16 cellular contexts compared by ENCODE assay signal in the genomic region with DNA sequence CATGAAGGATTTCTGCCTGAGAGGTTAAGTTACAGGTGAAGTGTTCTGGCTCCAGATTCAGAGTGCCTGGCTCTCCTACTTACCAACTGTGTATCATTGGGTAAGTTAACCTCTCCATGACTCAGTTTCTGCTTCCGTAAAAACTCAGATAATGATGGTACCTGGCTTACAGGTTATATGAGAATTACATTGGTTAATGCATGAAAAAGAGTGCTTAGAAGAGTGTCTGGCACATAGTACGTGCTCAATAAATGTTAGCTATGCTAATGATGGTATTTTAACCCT. TPM values are rescaled to one million over a fixed set of nuclear protein-coding genes. Genes with fewer than 3 reads are reported as not detected.
DNase-seq lines count a peak whose midpoint lies in the region; ATAC-seq and TF ChIP-seq lines count a peak whose summit lies in the region.
"Had no signal": no experiment of that assay in that cellular context is flagged by ENCODE, and none has a peak within 500 bp of the region (broad histone marks: within the 10 kb centered on the region; RNA-seq: fewer than 3 reads in every experiment).

No MANE protein-coding gene starts in this region.

- no peak overlapping the region for H3K4me2 ChIP-seq in hepatocyte
- H3K4me2 ChIP-seq: BLaER1 had no signal

- H2AFZ ChIP-seq in hepatocyte, result no peak overlapping the region
- H2AFZ ChIP-seq: GM23248 had no signal

- no peak for TF ChIP-seq EP300 in upper lobe of left lung (IDR thresholded peaks at IDR 0.05)

- H3K27me3 ChIP-seq in left ventricle myocardium inferior (ENCODE audit: low read depth) (peaks cover 9% of the 10 kb centered on the region), hepatocyte (no peaks in the 10 kb centered on the region), upper lobe of left lung (no peaks in the 10 kb centered on the region)
- H3K27me3 ChIP-seq: BLaER1 had no signal

- peaks cover 41% of the 10 kb centered on the region for H3K4me1 ChIP-seq in left ventricle myocardium inferior
- peaks cover 7% of the 10 kb centered on the region for H3K4me1 ChIP-seq in hepatocyte (ENCODE audit: insufficient read depth)
- H3K4me1 ChIP-seq in upper lobe of left lung, result peaks cover 26 to 40% (median 32%) of the 10 kb centered on the region in 4 donors

- TF ChIP-seq CTCF in left ventricle myocardium inferior (IDR thresholded peaks at IDR 0.05; ENCODE audit: borderline replicate concordance) (no peak), epithelial cell of esophagus (IDR thresholded peaks at IDR 0.05; ENCODE audit: insufficient read depth, low read depth, low read length, missing control alignments) (no peak), hepatocyte (IDR thresholded peaks at IDR 0.05; ENCODE audit: poor library complexity) (no peak), upper lobe of left lung (IDR thresholded peaks at IDR 0.05) (no peak)

- no peak for ATAC-seq in Right ventricle myocardium inferior
- ATAC-seq in SK-N-SH treated with all-trans-retinoic acid at 6 μM for 48 hours, result no peak
- no peak for ATAC-seq in upper lobe of left lung (ENCODE audit: low FRiP score in 2 of 2)
- ATAC-seq: HCT116 had no signal

- no peaks in the 10 kb centered on the region for H4K20me1 ChIP-seq in hepatocyte (ENCODE audit: insufficient read depth, poor library complexity, severe bottlenecking)
- H4K20me1 ChIP-seq: BLaER1 had no signal

- DNase-seq in left ventricle myocardium inferior (no peak), Right ventricle myocardium inferior (ENCODE audit: missing footprints) (no peak), epithelial cell of esophagus (ENCODE audit: low read depth) (peak; percentile 76), hepatocyte (ENCODE audit: low spot score) (no peak), upper lobe of left lung (no peak)
- no peak for DNase-seq in activated CD4-positive, CD25-positive, alpha-beta regulatory T cell treated with anti-CD3 and anti-CD28 coated beads, Interleukin-2, amount 50 U/mL, for 72 hours
- DNase-seq: 8988T; AML-193; CD4-positive, CD25-positive, alpha-beta regulatory T cell; DMS 273 treated with DMSO at 0.1 percent for 48 hours had no signal

- H3K27ac ChIP-seq in left ventricle myocardium inferior (replicated peaks) (peak overlapping the region; percentile 45), hepatocyte (peak overlapping the region; percentile 51), upper lobe of left lung (no peak overlapping the region)
- H3K27ac ChIP-seq: BLaER1, GM23248 had no signal

- H3K36me3 ChIP-seq in left ventricle myocardium inferior (no peaks in the 10 kb centered on the region), hepatocyte (replicated peaks; ENCODE audit: insufficient read depth, low read depth) (no peaks in the 10 kb centered on the region), upper lobe of left lung (no peaks in the 10 kb centered on the region)
- H3K36me3 ChIP-seq: BLaER1 had no signal

- no peaks in the 10 kb centered on the region for H3K9me2 ChIP-seq in hepatocyte (replicated peaks; ENCODE audit: insufficient read depth)

- no peak overlapping the region for H3K4me3 ChIP-seq in left ventricle myocardium inferior
- H3K4me3 ChIP-seq in epithelial cell of esophagus (ENCODE audit: low read length), result no peak overlapping the region
- H3K4me3 ChIP-seq in hepatocyte, result no peak overlapping the region
- H3K4me3 ChIP-seq in upper lobe of left lung, result no peak overlapping the region
- H3K4me3 ChIP-seq: BLaER1, GM23248 had no signal

- no peaks in the 10 kb centered on the region for H3K79me2 ChIP-seq in hepatocyte

- H3K9me3 ChIP-seq in left ventricle myocardium inferior (replicated peaks), result no peaks in the 10 kb centered on the region
- no peaks in the 10 kb centered on the region for H3K9me3 ChIP-seq in hepatocyte (ENCODE audit: low read depth)
- H3K9me3 ChIP-seq in upper lobe of left lung, result no peaks in the 10 kb centered on the region
- H3K9me3 ChIP-seq: BLaER1 had no signal

- intact Hi-C loops in left ventricle myocardium inferior (cut with micrococcal nuclease), result no loop called here
- intact Hi-C loops in Right ventricle myocardium inferior (cut with DNase I), result loop anchor here (5.0 kb wide), 1 partner anchor 51 kb away; no protein-coding TSS in a partner anchor

- WGBS in hepatocyte (ENCODE audit: low lambda C conversion rate, missing lambda C conversion rate), result 89% methylated on average over 2 of the region's 2 CpGs
- 72 to 82% methylated on average over 2 of the region's 2 CpGs for WGBS in upper lobe of left lung, 2 donors

- no peak for TF ChIP-seq POLR2A in upper lobe of left lung (IDR thresholded peaks at IDR 0.05)

TF ChIP-seq in SK-N-SH treated with all-trans-retinoic acid at 6 μM for 48 hours, 23 proteins besides CTCF, POLR2A, EP300 and RAD21 (continues in another document):
- TF ChIP-seq GLIS3 (CRISPR knock-in tag; IDR thresholded peaks at IDR 0.05) (no peak), ISL1 (CRISPR knock-in tag; IDR thresholded peaks at IDR 0.05) (no peak), OSR1 (CRISPR knock-in tag; IDR thresholded peaks at IDR 0.05) (no peak), ZNF70 (CRISPR knock-in tag; IDR thresholded peaks at IDR 0.05) (no peak), ZNF565 (CRISPR knock-in tag; conservative IDR thresholded peaks at IDR 0.05; ENCODE audit: low read depth) (no peak), ZNF8 (CRISPR knock-in tag; IDR thresholded peaks at IDR 0.05) (no peak), TCF4 (CRISPR knock-in tag; IDR thresholded peaks at IDR 0.05; ENCODE audit: borderline replicate concordance) (no peak), SNAI2 (CRISPR knock-in tag; IDR thresholded peaks at IDR 0.05) (no peak), CSDC2 (CRISPR knock-in tag; IDR thresholded peaks at IDR 0.05) (no peak), POU6F1 (CRISPR knock-in tag; IDR thresholded peaks at IDR 0.05; ENCODE audit: borderline replicate concordance, low read depth) (no peak), PPARA (CRISPR knock-in tag; IDR thresholded peaks at IDR 0.05; ENCODE audit: borderline replicate concordance) (no peak)
- TF ChIP-seq, protein P1, sequence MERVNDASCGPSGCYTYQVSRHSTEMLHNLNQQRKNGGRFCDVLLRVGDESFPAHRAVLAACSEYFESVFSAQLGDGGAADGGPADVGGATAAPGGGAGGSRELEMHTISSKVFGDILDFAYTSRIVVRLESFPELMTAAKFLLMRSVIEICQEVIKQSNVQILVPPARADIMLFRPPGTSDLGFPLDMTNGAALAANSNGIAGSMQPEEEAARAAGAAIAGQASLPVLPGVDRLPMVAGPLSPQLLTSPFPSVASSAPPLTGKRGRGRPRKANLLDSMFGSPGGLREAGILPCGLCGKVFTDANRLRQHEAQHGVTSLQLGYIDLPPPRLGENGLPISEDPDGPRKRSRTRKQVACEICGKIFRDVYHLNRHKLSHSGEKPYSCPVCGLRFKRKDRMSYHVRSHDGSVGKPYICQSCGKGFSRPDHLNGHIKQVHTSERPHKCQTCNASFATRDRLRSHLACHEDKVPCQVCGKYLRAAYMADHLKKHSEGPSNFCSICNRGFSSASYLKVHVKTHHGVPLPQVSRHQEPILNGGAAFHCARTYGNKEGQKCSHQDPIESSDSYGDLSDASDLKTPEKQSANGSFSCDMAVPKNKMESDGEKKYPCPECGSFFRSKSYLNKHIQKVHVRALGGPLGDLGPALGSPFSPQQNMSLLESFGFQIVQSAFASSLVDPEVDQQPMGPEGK (CRISPR knock-in tag; IDR thresholded peaks at IDR 0.05; ENCODE audit: borderline replicate concordance), result no peak
- TF ChIP-seq, protein P2, sequence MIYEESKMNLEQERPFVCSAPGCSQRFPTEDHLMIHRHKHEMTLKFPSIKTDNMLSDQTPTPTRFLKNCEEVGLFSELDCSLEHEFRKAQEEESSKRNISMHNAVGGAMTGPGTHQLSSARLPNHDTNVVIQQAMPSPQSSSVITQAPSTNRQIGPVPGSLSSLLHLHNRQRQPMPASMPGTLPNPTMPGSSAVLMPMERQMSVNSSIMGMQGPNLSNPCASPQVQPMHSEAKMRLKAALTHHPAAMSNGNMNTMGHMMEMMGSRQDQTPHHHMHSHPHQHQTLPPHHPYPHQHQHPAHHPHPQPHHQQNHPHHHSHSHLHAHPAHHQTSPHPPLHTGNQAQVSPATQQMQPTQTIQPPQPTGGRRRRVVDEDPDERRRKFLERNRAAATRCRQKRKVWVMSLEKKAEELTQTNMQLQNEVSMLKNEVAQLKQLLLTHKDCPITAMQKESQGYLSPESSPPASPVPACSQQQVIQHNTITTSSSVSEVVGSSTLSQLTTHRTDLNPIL (CRISPR knock-in tag; IDR thresholded peaks at IDR 0.05; ENCODE audit: low read depth), result no peak
- TF ChIP-seq, protein P3, sequence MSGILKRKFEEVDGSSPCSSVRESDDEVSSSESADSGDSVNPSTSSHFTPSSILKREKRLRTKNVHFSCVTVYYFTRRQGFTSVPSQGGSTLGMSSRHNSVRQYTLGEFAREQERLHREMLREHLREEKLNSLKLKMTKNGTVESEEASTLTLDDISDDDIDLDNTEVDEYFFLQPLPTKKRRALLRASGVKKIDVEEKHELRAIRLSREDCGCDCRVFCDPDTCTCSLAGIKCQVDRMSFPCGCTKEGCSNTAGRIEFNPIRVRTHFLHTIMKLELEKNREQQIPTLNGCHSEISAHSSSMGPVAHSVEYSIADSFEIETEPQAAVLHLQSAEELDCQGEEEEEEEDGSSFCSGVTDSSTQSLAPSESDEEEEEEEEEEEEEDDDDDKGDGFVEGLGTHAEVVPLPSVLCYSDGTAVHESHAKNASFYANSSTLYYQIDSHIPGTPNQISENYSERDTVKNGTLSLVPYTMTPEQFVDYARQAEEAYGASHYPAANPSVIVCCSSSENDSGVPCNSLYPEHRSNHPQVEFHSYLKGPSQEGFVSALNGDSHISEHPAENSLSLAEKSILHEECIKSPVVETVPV (CRISPR knock-in tag; IDR thresholded peaks at IDR 0.05), result no peak

RNA-seq across cellular contexts. Expression of gene CFAP161, which starts 23.8 kb away (rescaled TPM):
- total RNA-seq in left ventricle myocardium inferior (0.91 TPM), Right ventricle myocardium inferior (0.38 TPM), hepatocyte (0.32 TPM in 1 of 2 replicates, not detected in the other), upper lobe of left lung (1 to 10 TPM; 1.2 to 9.0 (median 2.6) TPM)
- 0.81 TPM in 1 of 2 replicates, not detected in the other for polyA plus RNA-seq in hepatocyte
- total RNA-seq: GM23248 had no signal
- polyA plus RNA-seq: CD4-positive, CD25-positive, alpha-beta regulatory T cell; GM23248 had no signal

RNA-seq across cellular contexts. Expression of gene IL16, which starts 38.8 kb away (rescaled TPM):
- total RNA-seq in left ventricle myocardium inferior (3.8 TPM), Right ventricle myocardium inferior (3.7 TPM), hepatocyte (1.1 and 3.3 TPM in 2 replicates), upper lobe of left lung (100 to 1,000 TPM in 1 of 6 donors, 10 to 100 TPM in 5; 18.9 to 102 (median 31.8) TPM)
- 0.92 and 2.4 TPM in 2 replicates for polyA plus RNA-seq in hepatocyte
- total RNA-seq: Daoy, HT-29 had no signal

Comparison
In these comparisons a context has a peak if more than half of its experiments do, and no peak if none do; other contexts are left out.
1. H3K27ac ChIP-seq: peak in left ventricle myocardium inferior (single experiment) and hepatocyte (single experiment); none in upper lobe of left lung (0 of 4).